13 cellular contexts compared by ENCODE assay signal in the genomic region with DNA sequence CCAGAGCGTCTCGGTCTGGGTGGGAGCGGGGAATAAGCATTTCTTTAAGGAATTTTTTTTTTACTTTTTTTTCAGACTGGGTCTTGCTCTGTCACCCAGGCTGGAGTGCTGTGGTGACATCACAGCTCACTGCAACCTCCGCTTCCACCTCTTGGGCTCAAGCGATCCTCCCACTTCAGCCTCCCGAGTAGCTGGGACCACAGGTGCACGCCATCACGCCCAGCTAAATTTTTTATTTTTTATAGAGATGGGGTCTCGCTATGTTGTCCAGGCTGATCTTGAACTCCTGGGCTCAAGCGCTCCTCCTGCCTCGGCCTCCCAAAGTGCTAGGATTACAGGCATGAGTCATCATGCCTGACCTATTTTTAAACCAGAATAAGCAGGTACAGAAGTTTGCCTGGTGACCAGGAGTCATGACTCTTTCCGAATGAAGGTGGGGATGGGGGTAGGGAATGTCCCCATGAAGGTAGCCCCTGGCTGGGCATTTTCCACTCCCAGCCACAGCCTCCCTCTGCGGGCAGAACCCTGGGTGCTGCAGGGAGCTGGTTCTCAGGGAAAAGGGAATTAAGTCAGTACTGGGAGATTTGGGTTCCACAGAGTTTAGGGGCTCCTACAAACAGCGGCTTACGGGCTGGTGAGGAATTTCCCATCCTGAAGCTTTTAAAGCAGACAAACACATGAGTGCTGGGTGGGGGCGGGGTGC. TPM values are rescaled to one million over a fixed set of nuclear protein-coding genes. Genes with fewer than 3 reads are reported as not detected.
DNase-seq lines count a peak whose midpoint lies in the region; ATAC-seq and TF ChIP-seq lines count a peak whose summit lies in the region.
"Had no signal": no experiment of that assay in that cellular context is flagged by ENCODE, and none has a peak within 500 bp of the region (broad histone marks: within the 10 kb centered on the region; RNA-seq: fewer than 3 reads in every experiment).

No MANE protein-coding gene starts in this region.

- H3K9ac ChIP-seq in mammary epithelial cell (ENCODE audit: insufficient read depth, low read length), result no peak overlapping the region
- H3K9ac ChIP-seq: KMS-11 had no signal

- WGBS in mammary epithelial cell (ENCODE audit: low coverage, missing lambda C conversion rate), result 94% methylated on average over 14 of the region's 16 CpGs

- no peaks in the 10 kb centered on the region for H3K79me2 ChIP-seq in mammary epithelial cell (ENCODE audit: insufficient read depth, low read length)

- H3K36me3 ChIP-seq in right atrium auricular region (no peaks in the 10 kb centered on the region), mammary epithelial cell (ENCODE audit: insufficient read depth, low read length) (no peaks in the 10 kb centered on the region), muscle layer of duodenum (ENCODE audit: control insufficient read depth in 1 of 2, insufficient read depth in 2 of 2, low read length in 2 of 2) (no peaks in the 10 kb centered on the region)
- H3K36me3 ChIP-seq in CD4-positive, alpha-beta memory T cell (ENCODE audit: insufficient read depth, low read length), result no peaks in the 10 kb centered on the region
- H3K36me3 ChIP-seq: cardiac muscle cell, thyroid gland had no signal

- POLR2A ChIA-PET in CD4-positive, alpha-beta memory T cell (lab: Charles Lee; ENCODE audit: partially characterized antibody), result no interaction called here

- H2AFZ ChIP-seq in mammary epithelial cell (ENCODE audit: low read depth, low read length), result no peak overlapping the region

- no peak overlapping the region for H3K4me3 ChIP-seq in right atrium auricular region
- no peak overlapping the region for H3K4me3 ChIP-seq in mammary epithelial cell (replicated peaks in 1 of 3; ENCODE audit: insufficient read depth in 1 of 3, low read depth in 2 of 3, low read length in 3 of 3)
- no peak overlapping the region for H3K4me3 ChIP-seq in muscle layer of duodenum (ENCODE audit: low read depth in 1 of 2, low read length in 2 of 2)
- H3K4me3 ChIP-seq in CD4-positive, alpha-beta memory T cell (ENCODE audit: low read length in 2 of 2), result no peak overlapping the region
- H3K4me3 ChIP-seq: cardiac muscle cell, thyroid gland had no signal

- dilution Hi-C loops in mammary epithelial cell (cut with HindIII; ENCODE audit: low sequenced_read_pairs), result loop anchor here (5.0 to 25.0 kb wide), 2 partner anchors 45 to 225 kb away; no protein-coding TSS in a partner anchor

- H3K9me3 Mint-ChIP-seq in CD4-positive, alpha-beta memory T cell, result no peaks in the 10 kb centered on the region
- H3K9me3 Mint-ChIP-seq: activated CD4-positive, alpha-beta T cell treated with anti-CD3 and anti-CD28 coated beads, Interleukin-2, amount 10 ng/mL, durations not matched to agents 7 days and 5 days had no signal

- no peaks in the 10 kb centered on the region for H3K27me3 Mint-ChIP-seq in CD4-positive, alpha-beta memory T cell
- H3K27me3 Mint-ChIP-seq: activated CD4-positive, alpha-beta T cell treated with anti-CD3 and anti-CD28 coated beads, Interleukin-2, amount 10 ng/mL, durations not matched to agents 7 days and 5 days had no signal

- no peaks in the 10 kb centered on the region for H4K20me1 ChIP-seq in mammary epithelial cell (ENCODE audit: insufficient read depth, low read length)

- no peak for TF ChIP-seq CTCF in right atrium auricular region (IDR thresholded peaks at IDR 0.05)
- TF ChIP-seq CTCF in mammary epithelial cell (conservative IDR thresholded peaks at IDR 0.05 in 1 of 2, IDR thresholded peaks at IDR 0.05 in 1 of 2; ENCODE audit: extremely low read depth in 1 of 2, insufficient read depth in 1 of 2, low read depth in 1 of 2, low read length in 2 of 2), result no peak

- CTCF ChIA-PET in mammary epithelial cell (lab: Charles Lee; ENCODE audit: low non-redundant PET), result no interaction called here
- CTCF ChIA-PET in CD4-positive, alpha-beta memory T cell (lab: Charles Lee; ENCODE audit: partially characterized antibody), result interaction anchor here (0.6 to 1.7 kb wide), 2 partner anchors 154 to 244 kb away, joined by 3 to 6 read pairs; no protein-coding TSS in a partner anchor

- H3K4me2 ChIP-seq in mammary epithelial cell (ENCODE audit: insufficient read depth, low read depth, low read length), result no peak overlapping the region
- H3K4me2 ChIP-seq: KMS-11 had no signal

- H3K4me1 Mint-ChIP-seq in CD4-positive, alpha-beta memory T cell, result peaks cover 3 to 23% (median 13%) of the 10 kb centered on the region in 4 donors

- H3K27ac Mint-ChIP-seq in CD4-positive, alpha-beta memory T cell, result peak overlapping the region in 1 of 7 donors; percentile 35
- H3K27ac Mint-ChIP-seq: activated CD4-positive, alpha-beta T cell treated with anti-CD3 and anti-CD28 coated beads, Interleukin-2, amount 10 ng/mL, durations not matched to agents 7 days and 5 days had no signal

- ATAC-seq in left cardiac atrium (no peak), HG03095 (IDR thresholded peaks at IDR 0.05; ENCODE audit: unreplicated experiment) (no peak)

- no peaks in the 10 kb centered on the region for H3K27me3 ChIP-seq in right atrium auricular region
- H3K27me3 ChIP-seq in mammary epithelial cell (ENCODE audit: insufficient read depth, low read length), result no peaks in the 10 kb centered on the region
- no peaks in the 10 kb centered on the region for H3K27me3 ChIP-seq in muscle layer of duodenum (ENCODE audit: low read depth, low read length)
- no peaks in the 10 kb centered on the region for H3K27me3 ChIP-seq in CD4-positive, alpha-beta memory T cell (ENCODE audit: insufficient read depth, low read length)
- H3K27me3 ChIP-seq: cardiac muscle cell, thyroid gland had no signal

- H3K4me3 Mint-ChIP-seq in CD4-positive, alpha-beta memory T cell, result no peak overlapping the region
- H3K4me3 Mint-ChIP-seq: activated CD4-positive, alpha-beta T cell treated with anti-CD3 and anti-CD28 coated beads, Interleukin-2, amount 10 ng/mL, durations not matched to agents 7 days and 5 days had no signal

- DNase-seq in left cardiac atrium (peak; percentile 2), right atrium auricular region (ENCODE audit: low spot score) (no peak), mammary epithelial cell (peak; percentile 12), GF-D8 (lab: John Stamatoyannopoulos, UW) (no peak), NCI-H1694 (lab: John Stamatoyannopoulos, UW) (no peak)
- no peak for DNase-seq in CD4-positive, alpha-beta memory T cell
- DNase-seq: activated CD4-positive, alpha-beta T cell treated with anti-CD3 and anti-CD28 coated beads, Interleukin-2, amount 10 ng/mL, durations not matched to agents 7 days and 5 days had no signal

- no TSS peak for BruUV-seq in mammary epithelial cell (replicated peaks; lab: Mats Ljungman, UMichigan)

- peaks cover 0 to 32% of the 10 kb centered on the region in 2 donors for H3K4me1 ChIP-seq in right atrium auricular region
- H3K4me1 ChIP-seq in mammary epithelial cell (ENCODE audit: insufficient read depth, low read length), result peaks cover 13% of the 10 kb centered on the region
- H3K4me1 ChIP-seq in muscle layer of duodenum (ENCODE audit: control insufficient read depth in 1 of 2, insufficient read depth in 2 of 2, low read length in 2 of 2), result peaks cover 5 to 31% of the 10 kb centered on the region in 2 donors
- H3K4me1 ChIP-seq in CD4-positive, alpha-beta memory T cell (ENCODE audit: insufficient read depth, low read length), result peaks cover 11% of the 10 kb centered on the region

- H3K9me3 ChIP-seq in right atrium auricular region (no peaks in the 10 kb centered on the region), mammary epithelial cell (replicated peaks; ENCODE audit: insufficient read depth, low read length) (no peaks in the 10 kb centered on the region), muscle layer of duodenum (ENCODE audit: control insufficient read depth in 1 of 2, low read length in 2 of 2) (no peaks in the 10 kb centered on the region)
- H3K9me3 ChIP-seq in CD4-positive, alpha-beta memory T cell (ENCODE audit: control insufficient read depth in 1 of 2, low read length in 2 of 2), result no peaks in the 10 kb centered on the region
- H3K9me3 ChIP-seq: thyroid gland had no signal

- H3K27ac ChIP-seq in right atrium auricular region (no peak overlapping the region), mammary epithelial cell (ENCODE audit: insufficient read depth, low read depth, low read length) (no peak overlapping the region), muscle layer of duodenum (ENCODE audit: low read length) (peak overlapping the region; percentile 51)
- H3K27ac ChIP-seq in CD4-positive, alpha-beta memory T cell (ENCODE audit: low read depth, low read length), result no peak overlapping the region
- H3K27ac ChIP-seq: cardiac muscle cell, KMS-11 had no signal

- intact Hi-C loops in left cardiac atrium (cut with DNase I), result loop anchor here in 1 of 2 donors (10.0 kb wide), 1 partner anchor 243 kb away; no protein-coding TSS in a partner anchor
- intact Hi-C loops in mammary epithelial cell (cut with micrococcal nuclease), result no loop called here
- intact Hi-C loops in CD4-positive, alpha-beta memory T cell (cut with micrococcal nuclease), result no loop called here

- H3K36me3 Mint-ChIP-seq in CD4-positive, alpha-beta memory T cell, result no peaks in the 10 kb centered on the region

- in situ Hi-C loops in mammary epithelial cell (cut with MboI; ENCODE audit: low sequenced_read_pairs in 2 of 2), result loop anchor here (25.0 kb wide), 1 partner anchor 175 kb away; no protein-coding TSS in a partner anchor

RNA-seq across cellular contexts. Expression of gene TBC1D16, which starts 48.3 kb away (rescaled TPM):
- total RNA-seq in left cardiac atrium, result 10 to 100 TPM; 29.9 to 30.9 TPM
- 10 to 100 TPM in 1 of 2 donors, 1 to 10 TPM in 1; 9.8 to 19.4 TPM for total RNA-seq in right atrium auricular region
- total RNA-seq in mammary epithelial cell, result 10 to 100 TPM; 20.7 to 28.3 TPM
- 7.5 TPM for polyA plus RNA-seq in mammary epithelial cell
- 33.0 TPM for polyA minus RNA-seq in mammary epithelial cell
- 1 to 10 TPM; 1.3 to 1.8 TPM for total RNA-seq in CD4-positive, alpha-beta memory T cell
- 1 to 10 TPM in 1 of 2 donors, not detected in 1; 1.2 TPM for polyA plus RNA-seq in CD4-positive, alpha-beta memory T cell

RNA-seq across cellular contexts. Expression of gene CCDC40, which starts 49.1 kb away (rescaled TPM):
- total RNA-seq in left cardiac atrium, result 1 to 10 TPM; 5.9 to 9.8 TPM
- 1 to 10 TPM; 3.0 to 9.3 TPM for total RNA-seq in right atrium auricular region
- total RNA-seq in mammary epithelial cell, result 1 to 10 TPM; 2.7 to 3.0 TPM
- polyA plus RNA-seq in mammary epithelial cell, result 0.82 TPM
- polyA minus RNA-seq in mammary epithelial cell, result not detected
- 1 to 10 TPM in 1 of 2 experiments, under 1 TPM in 1; 0.28 to 1.3 TPM for total RNA-seq in CD4-positive, alpha-beta memory T cell
- not detected for polyA plus RNA-seq in CD4-positive, alpha-beta memory T cell
- total RNA-seq: activated CD4-positive, alpha-beta T cell treated with anti-CD3 and anti-CD28 coated beads, Interleukin-2, amount 10 ng/mL, durations not matched to agents 7 days and 5 days; T-helper 1 cell treated with Interleukin-12 subunit alpha and Interleukin-12 subunit beta and Interleukin-4 antibody, amounts not matched to agents 30 ng/mL and 1 ng/mL, for 36 hours had no signal

Comparison
In these comparisons a context has a peak if more than half of its experiments do, and no peak if none do; other contexts are left out.
1. DNase-seq: peak in left cardiac atrium (single experiment) and mammary epithelial cell (single experiment); none in right atrium auricular region (single experiment), GF-D8 (single experiment), CD4-positive, alpha-beta memory T cell (0 of 5) and NCI-H1694 (single experiment).